1 cellular context compared by ENCODE assay signal in the genomic region with DNA sequence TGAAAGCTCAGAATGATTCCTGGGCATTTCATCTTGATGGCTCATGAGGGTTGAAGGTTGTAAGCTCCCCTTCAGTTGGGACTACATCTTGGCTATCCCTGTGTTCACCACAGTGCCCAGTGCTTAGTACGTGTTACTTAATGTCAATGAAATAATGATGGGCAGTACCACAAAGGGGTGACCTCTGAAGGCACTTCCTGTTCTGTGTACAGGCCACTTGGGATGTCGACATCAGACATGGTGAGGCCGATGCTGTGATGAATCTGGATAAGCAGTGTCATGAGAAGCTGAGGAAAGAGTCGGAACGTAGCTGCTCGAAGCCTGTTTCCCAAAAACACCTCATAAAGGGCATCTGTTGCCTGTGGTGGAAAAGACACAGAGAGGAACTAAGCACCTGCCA.
TF ChIP-seq lines count a peak whose summit lies in the region.

No MANE protein-coding gene starts in this region.

TF ChIP-seq in K562, 482 proteins besides CTCF, POLR2A, EP300 and RAD21 (continued from another document):
- peak; percentile 74; the same call in 1 of the 2 replicates for TF ChIP-seq SPI1 (IDR thresholded peaks at IDR 0.05; ENCODE audit: borderline replicate concordance, low read depth, low read length)
- TF ChIP-seq, protein P1, sequence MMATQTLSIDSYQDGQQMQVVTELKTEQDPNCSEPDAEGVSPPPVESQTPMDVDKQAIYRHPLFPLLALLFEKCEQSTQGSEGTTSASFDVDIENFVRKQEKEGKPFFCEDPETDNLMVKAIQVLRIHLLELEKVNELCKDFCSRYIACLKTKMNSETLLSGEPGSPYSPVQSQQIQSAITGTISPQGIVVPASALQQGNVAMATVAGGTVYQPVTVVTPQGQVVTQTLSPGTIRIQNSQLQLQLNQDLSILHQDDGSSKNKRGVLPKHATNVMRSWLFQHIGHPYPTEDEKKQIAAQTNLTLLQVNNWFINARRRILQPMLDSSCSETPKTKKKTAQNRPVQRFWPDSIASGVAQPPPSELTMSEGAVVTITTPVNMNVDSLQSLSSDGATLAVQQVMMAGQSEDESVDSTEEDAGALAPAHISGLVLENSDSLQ (IDR thresholded peaks at IDR 0.05), result no peak
- no peak for TF ChIP-seq TCF7L2 (IDR thresholded peaks at IDR 0.05; ENCODE audit: low read depth, low read length)
- TF ChIP-seq FOXP1 (CRISPR knock-in tag; IDR thresholded peaks at IDR 0.05), result no peak
- TF ChIP-seq, protein P2, sequence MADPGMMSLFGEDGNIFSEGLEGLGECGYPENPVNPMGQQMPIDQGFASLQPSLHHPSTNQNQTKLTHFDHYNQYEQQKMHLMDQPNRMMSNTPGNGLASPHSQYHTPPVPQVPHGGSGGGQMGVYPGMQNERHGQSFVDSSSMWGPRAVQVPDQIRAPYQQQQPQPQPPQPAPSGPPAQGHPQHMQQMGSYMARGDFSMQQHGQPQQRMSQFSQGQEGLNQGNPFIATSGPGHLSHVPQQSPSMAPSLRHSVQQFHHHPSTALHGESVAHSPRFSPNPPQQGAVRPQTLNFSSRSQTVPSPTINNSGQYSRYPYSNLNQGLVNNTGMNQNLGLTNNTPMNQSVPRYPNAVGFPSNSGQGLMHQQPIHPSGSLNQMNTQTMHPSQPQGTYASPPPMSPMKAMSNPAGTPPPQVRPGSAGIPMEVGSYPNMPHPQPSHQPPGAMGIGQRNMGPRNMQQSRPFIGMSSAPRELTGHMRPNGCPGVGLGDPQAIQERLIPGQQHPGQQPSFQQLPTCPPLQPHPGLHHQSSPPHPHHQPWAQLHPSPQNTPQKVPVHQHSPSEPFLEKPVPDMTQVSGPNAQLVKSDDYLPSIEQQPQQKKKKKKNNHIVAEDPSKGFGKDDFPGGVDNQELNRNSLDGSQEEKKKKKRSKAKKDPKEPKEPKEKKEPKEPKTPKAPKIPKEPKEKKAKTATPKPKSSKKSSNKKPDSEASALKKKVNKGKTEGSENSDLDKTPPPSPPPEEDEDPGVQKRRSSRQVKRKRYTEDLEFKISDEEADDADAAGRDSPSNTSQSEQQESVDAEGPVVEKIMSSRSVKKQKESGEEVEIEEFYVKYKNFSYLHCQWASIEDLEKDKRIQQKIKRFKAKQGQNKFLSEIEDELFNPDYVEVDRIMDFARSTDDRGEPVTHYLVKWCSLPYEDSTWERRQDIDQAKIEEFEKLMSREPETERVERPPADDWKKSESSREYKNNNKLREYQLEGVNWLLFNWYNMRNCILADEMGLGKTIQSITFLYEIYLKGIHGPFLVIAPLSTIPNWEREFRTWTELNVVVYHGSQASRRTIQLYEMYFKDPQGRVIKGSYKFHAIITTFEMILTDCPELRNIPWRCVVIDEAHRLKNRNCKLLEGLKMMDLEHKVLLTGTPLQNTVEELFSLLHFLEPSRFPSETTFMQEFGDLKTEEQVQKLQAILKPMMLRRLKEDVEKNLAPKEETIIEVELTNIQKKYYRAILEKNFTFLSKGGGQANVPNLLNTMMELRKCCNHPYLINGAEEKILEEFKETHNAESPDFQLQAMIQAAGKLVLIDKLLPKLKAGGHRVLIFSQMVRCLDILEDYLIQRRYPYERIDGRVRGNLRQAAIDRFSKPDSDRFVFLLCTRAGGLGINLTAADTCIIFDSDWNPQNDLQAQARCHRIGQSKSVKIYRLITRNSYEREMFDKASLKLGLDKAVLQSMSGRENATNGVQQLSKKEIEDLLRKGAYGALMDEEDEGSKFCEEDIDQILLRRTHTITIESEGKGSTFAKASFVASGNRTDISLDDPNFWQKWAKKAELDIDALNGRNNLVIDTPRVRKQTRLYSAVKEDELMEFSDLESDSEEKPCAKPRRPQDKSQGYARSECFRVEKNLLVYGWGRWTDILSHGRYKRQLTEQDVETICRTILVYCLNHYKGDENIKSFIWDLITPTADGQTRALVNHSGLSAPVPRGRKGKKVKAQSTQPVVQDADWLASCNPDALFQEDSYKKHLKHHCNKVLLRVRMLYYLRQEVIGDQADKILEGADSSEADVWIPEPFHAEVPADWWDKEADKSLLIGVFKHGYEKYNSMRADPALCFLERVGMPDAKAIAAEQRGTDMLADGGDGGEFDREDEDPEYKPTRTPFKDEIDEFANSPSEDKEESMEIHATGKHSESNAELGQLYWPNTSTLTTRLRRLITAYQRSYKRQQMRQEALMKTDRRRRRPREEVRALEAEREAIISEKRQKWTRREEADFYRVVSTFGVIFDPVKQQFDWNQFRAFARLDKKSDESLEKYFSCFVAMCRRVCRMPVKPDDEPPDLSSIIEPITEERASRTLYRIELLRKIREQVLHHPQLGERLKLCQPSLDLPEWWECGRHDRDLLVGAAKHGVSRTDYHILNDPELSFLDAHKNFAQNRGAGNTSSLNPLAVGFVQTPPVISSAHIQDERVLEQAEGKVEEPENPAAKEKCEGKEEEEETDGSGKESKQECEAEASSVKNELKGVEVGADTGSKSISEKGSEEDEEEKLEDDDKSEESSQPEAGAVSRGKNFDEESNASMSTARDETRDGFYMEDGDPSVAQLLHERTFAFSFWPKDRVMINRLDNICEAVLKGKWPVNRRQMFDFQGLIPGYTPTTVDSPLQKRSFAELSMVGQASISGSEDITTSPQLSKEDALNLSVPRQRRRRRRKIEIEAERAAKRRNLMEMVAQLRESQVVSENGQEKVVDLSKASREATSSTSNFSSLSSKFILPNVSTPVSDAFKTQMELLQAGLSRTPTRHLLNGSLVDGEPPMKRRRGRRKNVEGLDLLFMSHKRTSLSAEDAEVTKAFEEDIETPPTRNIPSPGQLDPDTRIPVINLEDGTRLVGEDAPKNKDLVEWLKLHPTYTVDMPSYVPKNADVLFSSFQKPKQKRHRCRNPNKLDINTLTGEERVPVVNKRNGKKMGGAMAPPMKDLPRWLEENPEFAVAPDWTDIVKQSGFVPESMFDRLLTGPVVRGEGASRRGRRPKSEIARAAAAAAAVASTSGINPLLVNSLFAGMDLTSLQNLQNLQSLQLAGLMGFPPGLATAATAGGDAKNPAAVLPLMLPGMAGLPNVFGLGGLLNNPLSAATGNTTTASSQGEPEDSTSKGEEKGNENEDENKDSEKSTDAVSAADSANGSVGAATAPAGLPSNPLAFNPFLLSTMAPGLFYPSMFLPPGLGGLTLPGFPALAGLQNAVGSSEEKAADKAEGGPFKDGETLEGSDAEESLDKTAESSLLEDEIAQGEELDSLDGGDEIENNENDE (IDR thresholded peaks at IDR 0.05; ENCODE audit: low read depth, low read length), result no peak
- TF ChIP-seq, protein P3, sequence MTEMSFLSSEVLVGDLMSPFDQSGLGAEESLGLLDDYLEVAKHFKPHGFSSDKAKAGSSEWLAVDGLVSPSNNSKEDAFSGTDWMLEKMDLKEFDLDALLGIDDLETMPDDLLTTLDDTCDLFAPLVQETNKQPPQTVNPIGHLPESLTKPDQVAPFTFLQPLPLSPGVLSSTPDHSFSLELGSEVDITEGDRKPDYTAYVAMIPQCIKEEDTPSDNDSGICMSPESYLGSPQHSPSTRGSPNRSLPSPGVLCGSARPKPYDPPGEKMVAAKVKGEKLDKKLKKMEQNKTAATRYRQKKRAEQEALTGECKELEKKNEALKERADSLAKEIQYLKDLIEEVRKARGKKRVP (CRISPR knock-in tag; IDR thresholded peaks at IDR 0.05), result no peak
